13 cellular contexts compared by ENCODE assay signal in genomic region chr1:172090511-172090817, GRCh38.
"Had no signal": no experiment of that assay in that cellular context is flagged by ENCODE, and none has a peak within 500 bp of the region (broad histone marks: within the 10 kb centered on the region; RNA-seq: fewer than 3 reads in every experiment).

No MANE protein-coding gene starts in this region.

- ATAC-seq: psoas muscle had no signal

- DNase-seq: psoas muscle had no signal

- H3K27me3 Mint-ChIP-seq: central memory CD8-positive, alpha-beta T cell; stimulated activated naive CD8-positive, alpha-beta T cell treated with anti-CD3 and anti-CD28 coated beads, Interleukin-15, amount 100 ng/mL, for 72 hours had no signal

- FAIRE-seq: islet of Langerhans had no signal

- H3K36me3 ChIP-seq: breast epithelium, gastroesophageal sphincter, heart left ventricle, right atrium auricular region, tibial artery had no signal

- H3K4me3 Mint-ChIP-seq: central memory CD8-positive, alpha-beta T cell; T-cell had no signal

- H3K4me1 ChIP-seq: breast epithelium, gastroesophageal sphincter, heart left ventricle, psoas muscle, right atrium auricular region had no signal

- H3K9me3 Mint-ChIP-seq: activated naive CD4-positive, alpha-beta T cell treated with anti-CD3 and anti-CD28 coated beads, Interleukin-2, amount 50 U/mL, for 72 hours; central memory CD8-positive, alpha-beta T cell; stimulated activated naive CD8-positive, alpha-beta T cell treated with anti-CD3 and anti-CD28 coated beads, Interleukin-15, amount 100 ng/mL, for 72 hours; T-cell had no signal

- H3K36me3 Mint-ChIP-seq: activated naive CD4-positive, alpha-beta T cell treated with anti-CD3 and anti-CD28 coated beads, Interleukin-2, amount 50 U/mL, for 72 hours; T-cell had no signal

- H3K27ac ChIP-seq: breast epithelium, coronary artery, epithelial cell of prostate, gastroesophageal sphincter, heart left ventricle, psoas muscle, right atrium auricular region, tibial artery had no signal

- H3K27me3 ChIP-seq: breast epithelium, gastroesophageal sphincter, heart left ventricle, right atrium auricular region, tibial artery had no signal

- H3K9me3 ChIP-seq: breast epithelium, gastroesophageal sphincter, heart left ventricle, psoas muscle, right atrium auricular region, tibial artery had no signal

- H3K27ac Mint-ChIP-seq: T-cell had no signal

- H3K4me3 ChIP-seq: breast epithelium, coronary artery, gastroesophageal sphincter, heart left ventricle, psoas muscle, right atrium auricular region, tibial artery had no signal
